ENCODE assay signal across 11 cellular contexts in genomic region chr18:48859311-48860275, GRCh38.
DNase-seq lines count a peak whose midpoint lies in the region; ATAC-seq and TF ChIP-seq lines count a peak whose summit lies in the region.
"Had no signal": no experiment of that assay in that cellular context is flagged by ENCODE, and none has a peak within 500 bp of the region (broad histone marks: within the 10 kb centered on the region; RNA-seq: fewer than 3 reads in every experiment).

No MANE protein-coding gene starts in this region.

- H3K9me3 ChIP-seq in lower lobe of right lung, result no peaks in the 10 kb centered on the region
- no peaks in the 10 kb centered on the region for H3K9me3 ChIP-seq in tibial artery

- TF ChIP-seq CTCF in lower lobe of right lung (IDR thresholded peaks at IDR 0.05) (no peak), tibial artery (IDR thresholded peaks at IDR 0.05) (no peak), omental fat pad (IDR thresholded peaks at IDR 0.05) (no peak)

- peaks cover 62% of the 10 kb centered on the region for H3K4me1 Mint-ChIP-seq in dendritic cell treated with granulocyte-macrophage colony-stimulating factor and Interleukin-4, amounts not matched to agents 40 ng/mL and 50 ng/mL, for 4 days (ENCODE audit: low read depth)

- ATAC-seq in lower lobe of right lung, result no peak
- ATAC-seq in HG02763 (IDR thresholded peaks at IDR 0.05; ENCODE audit: unreplicated experiment), result no peak
- no peak for ATAC-seq in HG03565 (IDR thresholded peaks at IDR 0.05; ENCODE audit: unreplicated experiment)
- ATAC-seq in omental fat pad (ENCODE audit: low FRiP score), result no peak
- ATAC-seq: activated CD8-positive, alpha-beta memory T cell treated with anti-CD3 and anti-CD28 coated beads, Interleukin-2, amount 10 ng/mL, durations not matched to agents 7 days and 5 days had no signal

- DNase-seq in NCI-H82 (lab: John Stamatoyannopoulos, UW) (peak; percentile 77), NCI-H82 treated with DMSO at 0.1 percent for 48 hours (lab: John Stamatoyannopoulos, UW; ENCODE audit: unreplicated experiment) (no peak), lower lobe of right lung (peak; percentile 46), tibial artery (no peak), omental fat pad (ENCODE audit: low spot score) (no peak)
- DNase-seq: activated CD8-positive, alpha-beta memory T cell treated with anti-CD3 and anti-CD28 coated beads, Interleukin-2, amount 10 ng/mL, durations not matched to agents 7 days and 5 days; SHP77 had no signal

- no peaks in the 10 kb centered on the region for H3K27me3 Mint-ChIP-seq in dendritic cell treated with granulocyte-macrophage colony-stimulating factor and Interleukin-4, amounts not matched to agents 40 ng/mL and 50 ng/mL, for 4 days
- H3K27me3 Mint-ChIP-seq: activated CD8-positive, alpha-beta memory T cell treated with anti-CD3 and anti-CD28 coated beads, Interleukin-2, amount 10 ng/mL, durations not matched to agents 7 days and 5 days had no signal

- peak overlapping the region; percentile 76 for H3K27ac Mint-ChIP-seq in dendritic cell treated with granulocyte-macrophage colony-stimulating factor and Interleukin-4, amounts not matched to agents 40 ng/mL and 50 ng/mL, for 4 days
- H3K27ac Mint-ChIP-seq: activated CD8-positive, alpha-beta memory T cell treated with anti-CD3 and anti-CD28 coated beads, Interleukin-2, amount 10 ng/mL, durations not matched to agents 7 days and 5 days had no signal

- peaks cover 20% of the 10 kb centered on the region for H3K36me3 Mint-ChIP-seq in dendritic cell treated with granulocyte-macrophage colony-stimulating factor and Interleukin-4, amounts not matched to agents 40 ng/mL and 50 ng/mL, for 4 days (ENCODE audit: low read depth)

- H3K4me1 ChIP-seq in lower lobe of right lung (peaks cover 30% of the 10 kb centered on the region), tibial artery (peaks cover 4 to 41% (median 23%) of the 10 kb centered on the region in 4 donors)

- intact Hi-C loops in dendritic cell treated with granulocyte-macrophage colony-stimulating factor and Interleukin-4, amounts not matched to agents 40 ng/mL and 50 ng/mL, for 4 days (cut with micrococcal nuclease), result loop anchor here (10.0 kb wide), 1 partner anchor 385 kb away; no protein-coding TSS in a partner anchor
- intact Hi-C loops in lower lobe of right lung (cut with DNase I), result no loop called here
- intact Hi-C loops in tibial artery (cut with DNase I; ENCODE audit: low total_unique reads), result no loop called here

- H3K4me3 ChIP-seq in lower lobe of right lung, result no peak overlapping the region
- no peak overlapping the region for H3K4me3 ChIP-seq in tibial artery
- H3K4me3 ChIP-seq: skin epidermis had no signal

- H3K27me3 ChIP-seq in lower lobe of right lung (ENCODE audit: low read depth) (no peaks in the 10 kb centered on the region), tibial artery (no peaks in the 10 kb centered on the region)

- no peaks in the 10 kb centered on the region for H3K9me3 Mint-ChIP-seq in dendritic cell treated with granulocyte-macrophage colony-stimulating factor and Interleukin-4, amounts not matched to agents 40 ng/mL and 50 ng/mL, for 4 days

- no peak overlapping the region for H3K4me3 Mint-ChIP-seq in dendritic cell treated with granulocyte-macrophage colony-stimulating factor and Interleukin-4, amounts not matched to agents 40 ng/mL and 50 ng/mL, for 4 days
- H3K4me3 Mint-ChIP-seq: activated CD8-positive, alpha-beta memory T cell treated with anti-CD3 and anti-CD28 coated beads, Interleukin-2, amount 10 ng/mL, durations not matched to agents 7 days and 5 days had no signal

- H3K36me3 ChIP-seq in lower lobe of right lung (peaks cover 13% of the 10 kb centered on the region), tibial artery (peaks cover 0 to 47% (median 8%) of the 10 kb centered on the region in 3 donors)

- H3K27ac ChIP-seq in lower lobe of right lung (no peak overlapping the region), tibial artery (peak overlapping the region; percentile 61 to 75)
- H3K27ac ChIP-seq: skin epidermis had no signal

Comparison
In these comparisons a context has a peak if more than half of its experiments do, and no peak if none do; other contexts are left out.
1. DNase-seq: peak in NCI-H82 (single experiment) and lower lobe of right lung (single experiment); none in NCI-H82 treated with DMSO at 0.1 percent for 48 hours (single experiment), tibial artery (0 of 2) and omental fat pad (single experiment).